Comparison of ENCODE assay signal across 1 cellular context in genomic region chr16:57042157-57043111, GRCh38.
A peak's percentile ranks its signal among the peaks of the same experiment; 100 is the strongest.
TF ChIP-seq lines count a peak whose summit lies in the region.

No MANE protein-coding gene starts in this region.

TF ChIP-seq in GM12878, 131 proteins besides CTCF, POLR2A, EP300 and RAD21 (continued from another document and continues in another):
- TF ChIP-seq, protein P1, sequence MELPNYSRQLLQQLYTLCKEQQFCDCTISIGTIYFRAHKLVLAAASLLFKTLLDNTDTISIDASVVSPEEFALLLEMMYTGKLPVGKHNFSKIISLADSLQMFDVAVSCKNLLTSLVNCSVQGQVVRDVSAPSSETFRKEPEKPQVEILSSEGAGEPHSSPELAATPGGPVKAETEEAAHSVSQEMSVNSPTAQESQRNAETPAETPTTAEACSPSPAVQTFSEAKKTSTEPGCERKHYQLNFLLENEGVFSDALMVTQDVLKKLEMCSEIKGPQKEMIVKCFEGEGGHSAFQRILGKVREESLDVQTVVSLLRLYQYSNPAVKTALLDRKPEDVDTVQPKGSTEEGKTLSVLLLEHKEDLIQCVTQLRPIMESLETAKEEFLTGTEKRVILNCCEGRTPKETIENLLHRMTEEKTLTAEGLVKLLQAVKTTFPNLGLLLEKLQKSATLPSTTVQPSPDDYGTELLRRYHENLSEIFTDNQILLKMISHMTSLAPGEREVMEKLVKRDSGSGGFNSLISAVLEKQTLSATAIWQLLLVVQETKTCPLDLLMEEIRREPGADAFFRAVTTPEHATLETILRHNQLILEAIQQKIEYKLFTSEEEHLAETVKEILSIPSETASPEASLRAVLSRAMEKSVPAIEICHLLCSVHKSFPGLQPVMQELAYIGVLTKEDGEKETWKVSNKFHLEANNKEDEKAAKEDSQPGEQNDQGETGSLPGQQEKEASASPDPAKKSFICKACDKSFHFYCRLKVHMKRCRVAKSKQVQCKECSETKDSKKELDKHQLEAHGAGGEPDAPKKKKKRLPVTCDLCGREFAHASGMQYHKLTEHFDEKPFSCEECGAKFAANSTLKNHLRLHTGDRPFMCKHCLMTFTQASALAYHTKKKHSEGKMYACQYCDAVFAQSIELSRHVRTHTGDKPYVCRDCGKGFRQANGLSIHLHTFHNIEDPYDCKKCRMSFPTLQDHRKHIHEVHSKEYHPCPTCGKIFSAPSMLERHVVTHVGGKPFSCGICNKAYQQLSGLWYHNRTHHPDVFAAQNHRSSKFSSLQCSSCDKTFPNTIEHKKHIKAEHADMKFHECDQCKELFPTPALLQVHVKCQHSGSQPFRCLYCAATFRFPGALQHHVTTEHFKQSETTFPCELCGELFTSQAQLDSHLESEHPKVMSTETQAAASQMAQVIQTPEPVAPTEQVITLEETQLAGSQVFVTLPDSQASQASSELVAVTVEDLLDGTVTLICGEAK (IDR thresholded peaks at IDR 0.05; ENCODE audit: borderline replicate concordance) = no peak
- TF ChIP-seq SUZ12 (IDR thresholded peaks at IDR 0.05; ENCODE audit: unreplicated experiment) = no peak
- TF ChIP-seq FOS (IDR thresholded peaks at IDR 0.05; ENCODE audit: borderline replicate concordance, extremely low read depth, insufficient read length) = no peak
- TF ChIP-seq, protein P2, sequence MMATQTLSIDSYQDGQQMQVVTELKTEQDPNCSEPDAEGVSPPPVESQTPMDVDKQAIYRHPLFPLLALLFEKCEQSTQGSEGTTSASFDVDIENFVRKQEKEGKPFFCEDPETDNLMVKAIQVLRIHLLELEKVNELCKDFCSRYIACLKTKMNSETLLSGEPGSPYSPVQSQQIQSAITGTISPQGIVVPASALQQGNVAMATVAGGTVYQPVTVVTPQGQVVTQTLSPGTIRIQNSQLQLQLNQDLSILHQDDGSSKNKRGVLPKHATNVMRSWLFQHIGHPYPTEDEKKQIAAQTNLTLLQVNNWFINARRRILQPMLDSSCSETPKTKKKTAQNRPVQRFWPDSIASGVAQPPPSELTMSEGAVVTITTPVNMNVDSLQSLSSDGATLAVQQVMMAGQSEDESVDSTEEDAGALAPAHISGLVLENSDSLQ (IDR thresholded peaks at IDR 0.05) = 0 out of 2 replicates have a peak, but pooled peaks have one; percentile 5
- TF ChIP-seq YBX1 (IDR thresholded peaks at IDR 0.05) = no peak
- TF ChIP-seq TCF3 (IDR thresholded peaks at IDR 0.05; ENCODE audit: borderline replicate concordance, insufficient read depth, low read depth, low read length) = peak; percentile 68; the same call in 1 of the 2 replicates
- peak; percentile 52 for TF ChIP-seq NR2F1 (conservative IDR thresholded peaks at IDR 0.05)
- TF ChIP-seq TARDBP (IDR thresholded peaks at IDR 0.05; ENCODE audit: borderline replicate concordance) = no peak
- TF ChIP-seq, protein P3, sequence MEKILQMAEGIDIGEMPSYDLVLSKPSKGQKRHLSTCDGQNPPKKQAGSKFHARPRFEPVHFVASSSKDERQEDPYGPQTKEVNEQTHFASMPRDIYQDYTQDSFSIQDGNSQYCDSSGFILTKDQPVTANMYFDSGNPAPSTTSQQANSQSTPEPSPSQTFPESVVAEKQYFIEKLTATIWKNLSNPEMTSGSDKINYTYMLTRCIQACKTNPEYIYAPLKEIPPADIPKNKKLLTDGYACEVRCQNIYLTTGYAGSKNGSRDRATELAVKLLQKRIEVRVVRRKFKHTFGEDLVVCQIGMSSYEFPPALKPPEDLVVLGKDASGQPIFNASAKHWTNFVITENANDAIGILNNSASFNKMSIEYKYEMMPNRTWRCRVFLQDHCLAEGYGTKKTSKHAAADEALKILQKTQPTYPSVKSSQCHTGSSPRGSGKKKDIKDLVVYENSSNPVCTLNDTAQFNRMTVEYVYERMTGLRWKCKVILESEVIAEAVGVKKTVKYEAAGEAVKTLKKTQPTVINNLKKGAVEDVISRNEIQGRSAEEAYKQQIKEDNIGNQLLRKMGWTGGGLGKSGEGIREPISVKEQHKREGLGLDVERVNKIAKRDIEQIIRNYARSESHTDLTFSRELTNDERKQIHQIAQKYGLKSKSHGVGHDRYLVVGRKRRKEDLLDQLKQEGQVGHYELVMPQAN (conservative IDR thresholded peaks at IDR 0.05) = no peak
- TF ChIP-seq POU2F2 (IDR thresholded peaks at IDR 0.05; ENCODE audit: borderline replicate concordance, low read depth, low read length) = peak; percentile 58; the same call in 1 of the 3 replicates
- TF ChIP-seq IKZF2 (IDR thresholded peaks at IDR 0.05) = peak; percentile 90 to 91
- TF ChIP-seq, protein P4, sequence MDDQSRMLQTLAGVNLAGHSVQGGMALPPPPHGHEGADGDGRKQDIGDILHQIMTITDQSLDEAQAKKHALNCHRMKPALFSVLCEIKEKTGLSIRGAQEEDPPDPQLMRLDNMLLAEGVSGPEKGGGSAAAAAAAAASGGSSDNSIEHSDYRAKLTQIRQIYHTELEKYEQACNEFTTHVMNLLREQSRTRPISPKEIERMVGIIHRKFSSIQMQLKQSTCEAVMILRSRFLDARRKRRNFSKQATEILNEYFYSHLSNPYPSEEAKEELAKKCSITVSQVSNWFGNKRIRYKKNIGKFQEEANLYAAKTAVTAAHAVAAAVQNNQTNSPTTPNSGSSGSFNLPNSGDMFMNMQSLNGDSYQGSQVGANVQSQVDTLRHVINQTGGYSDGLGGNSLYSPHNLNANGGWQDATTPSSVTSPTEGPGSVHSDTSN (IDR thresholded peaks at IDR 0.05; ENCODE audit: insufficient replicate concordance, low read depth, low read length) = no peak
- no peak for TF ChIP-seq NFIC (IDR thresholded peaks at IDR 0.05; ENCODE audit: low read depth, low read length)
- TF ChIP-seq RBBP5 (conservative IDR thresholded peaks at IDR 0.05) = no peak
- TF ChIP-seq POLR2AphosphoS5 (IDR thresholded peaks at IDR 0.05; ENCODE audit: low read length) = peak; percentile 50
- TF ChIP-seq EED (IDR thresholded peaks at IDR 0.05; ENCODE audit: low read depth) = peak; percentile 88
- no peak for TF ChIP-seq RB1 (IDR thresholded peaks at IDR 0.05; ENCODE audit: borderline replicate concordance)
- TF ChIP-seq MTA2 (IDR thresholded peaks at IDR 0.05; ENCODE audit: low read depth) = peak; percentile 87
- no peak for TF ChIP-seq MXI1 (IDR thresholded peaks at IDR 0.05; ENCODE audit: low read depth, low read length)
- peak; percentile 76; the same call in 1 of the 2 replicates for TF ChIP-seq CHD1 (IDR thresholded peaks at IDR 0.05; ENCODE audit: low read depth, low read length)
- no peak for TF ChIP-seq IRF5 (IDR thresholded peaks at IDR 0.05; ENCODE audit: borderline replicate concordance)
- peak; percentile 94 for TF ChIP-seq ZNF687 (IDR thresholded peaks at IDR 0.05)
- TF ChIP-seq PML (IDR thresholded peaks at IDR 0.05; ENCODE audit: low read length) = no peak
- no peak; the same call in 1 of the 2 replicates for TF ChIP-seq ZNF592 (IDR thresholded peaks at IDR 0.05)
- TF ChIP-seq HCFC1 (IDR thresholded peaks at IDR 0.05; ENCODE audit: low read length) = no peak
- TF ChIP-seq SMARCA5 (IDR thresholded peaks at IDR 0.05) = peak; percentile 93
- TF ChIP-seq MTA3 (IDR thresholded peaks at IDR 0.05; ENCODE audit: borderline replicate concordance, low read length) = no peak
- no peak for TF ChIP-seq SIX5 (IDR thresholded peaks at IDR 0.05; ENCODE audit: low read depth, low read length, severe bottlenecking)
- peak; percentile 84 for TF ChIP-seq ATF7 (IDR thresholded peaks at IDR 0.05; ENCODE audit: low read depth)
- peak in 1 of 2 experiments; percentile 48; a peak in 1 of 4 replicates for TF ChIP-seq CEBPB (IDR thresholded peaks at IDR 0.05; ENCODE audit: borderline replicate concordance in 1 of 2, low read depth in 2 of 2, low read length in 2 of 2)
- TF ChIP-seq, protein P5, sequence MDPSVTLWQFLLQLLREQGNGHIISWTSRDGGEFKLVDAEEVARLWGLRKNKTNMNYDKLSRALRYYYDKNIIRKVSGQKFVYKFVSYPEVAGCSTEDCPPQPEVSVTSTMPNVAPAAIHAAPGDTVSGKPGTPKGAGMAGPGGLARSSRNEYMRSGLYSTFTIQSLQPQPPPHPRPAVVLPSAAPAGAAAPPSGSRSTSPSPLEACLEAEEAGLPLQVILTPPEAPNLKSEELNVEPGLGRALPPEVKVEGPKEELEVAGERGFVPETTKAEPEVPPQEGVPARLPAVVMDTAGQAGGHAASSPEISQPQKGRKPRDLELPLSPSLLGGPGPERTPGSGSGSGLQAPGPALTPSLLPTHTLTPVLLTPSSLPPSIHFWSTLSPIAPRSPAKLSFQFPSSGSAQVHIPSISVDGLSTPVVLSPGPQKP (IDR thresholded peaks at IDR 0.05; ENCODE audit: low read depth, low read length) = no peak
- TF ChIP-seq TBL1XR1 (IDR thresholded peaks at IDR 0.05; ENCODE audit: low read depth, low read length) = no peak
- no peak for TF ChIP-seq ZBTB33 (IDR thresholded peaks at IDR 0.05)
- no peak for TF ChIP-seq ZZZ3 (IDR thresholded peaks at IDR 0.05; ENCODE audit: control insufficient read depth, insufficient read length, low read depth)
- TF ChIP-seq ZSCAN29 (IDR thresholded peaks at IDR 0.05) = 0 out of 2 replicates have a peak, but pooled peaks have one; percentile 4
- TF ChIP-seq FOXK2 (IDR thresholded peaks at IDR 0.05) = no peak
- TF ChIP-seq CHD4 (IDR thresholded peaks at IDR 0.05) = no peak
- no peak for TF ChIP-seq GABPA (IDR thresholded peaks at IDR 0.05; ENCODE audit: low read depth)
- TF ChIP-seq CREB1 (IDR thresholded peaks at IDR 0.05; ENCODE audit: low read depth) = no peak
- TF ChIP-seq SPI1 (IDR thresholded peaks at IDR 0.05; ENCODE audit: borderline replicate concordance, insufficient read depth, low read depth, low read length) = peak; percentile 76; the same call in 1 of the 2 replicates
